1 cellular context compared by ENCODE assay signal in the genomic region with DNA sequence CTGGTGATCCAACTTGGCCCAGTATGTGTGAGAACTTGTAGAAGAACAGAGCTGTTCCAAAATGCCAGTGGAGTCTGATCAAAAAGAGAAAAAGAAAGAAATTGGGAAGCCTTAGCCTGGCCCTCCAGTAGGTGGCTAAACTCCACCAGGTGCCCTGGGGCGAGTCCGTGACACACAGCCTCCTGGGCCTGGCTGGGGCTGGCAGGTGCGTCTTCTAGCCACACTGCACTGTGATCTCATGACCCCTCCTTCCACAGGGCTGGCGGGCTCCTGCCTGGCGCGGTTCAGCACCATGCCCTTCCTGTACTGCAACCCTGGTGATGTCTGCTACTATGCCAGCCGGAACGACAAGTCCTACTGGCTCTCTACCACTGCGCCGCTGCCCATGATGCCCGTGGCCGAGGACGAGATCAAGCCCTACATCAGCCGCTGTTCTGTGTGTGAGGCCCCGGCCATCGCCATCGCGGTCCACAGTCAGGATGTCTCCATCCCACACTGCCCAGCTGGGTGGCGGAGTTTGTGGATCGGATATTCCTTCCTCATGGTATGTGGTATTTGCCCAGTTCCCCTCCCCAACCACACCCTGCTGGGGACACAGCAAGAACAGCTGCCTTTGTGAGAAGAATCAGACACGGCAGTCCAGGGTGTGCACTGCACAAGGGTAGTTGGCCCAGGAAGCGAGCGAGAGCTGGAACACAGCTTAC.
TF ChIP-seq lines count a peak whose summit lies in the region.

No MANE protein-coding gene starts in this region.

TF ChIP-seq in GM23338, 12 proteins besides CTCF, POLR2A, EP300 and RAD21 (continued from another document):
- TF ChIP-seq, protein P1, sequence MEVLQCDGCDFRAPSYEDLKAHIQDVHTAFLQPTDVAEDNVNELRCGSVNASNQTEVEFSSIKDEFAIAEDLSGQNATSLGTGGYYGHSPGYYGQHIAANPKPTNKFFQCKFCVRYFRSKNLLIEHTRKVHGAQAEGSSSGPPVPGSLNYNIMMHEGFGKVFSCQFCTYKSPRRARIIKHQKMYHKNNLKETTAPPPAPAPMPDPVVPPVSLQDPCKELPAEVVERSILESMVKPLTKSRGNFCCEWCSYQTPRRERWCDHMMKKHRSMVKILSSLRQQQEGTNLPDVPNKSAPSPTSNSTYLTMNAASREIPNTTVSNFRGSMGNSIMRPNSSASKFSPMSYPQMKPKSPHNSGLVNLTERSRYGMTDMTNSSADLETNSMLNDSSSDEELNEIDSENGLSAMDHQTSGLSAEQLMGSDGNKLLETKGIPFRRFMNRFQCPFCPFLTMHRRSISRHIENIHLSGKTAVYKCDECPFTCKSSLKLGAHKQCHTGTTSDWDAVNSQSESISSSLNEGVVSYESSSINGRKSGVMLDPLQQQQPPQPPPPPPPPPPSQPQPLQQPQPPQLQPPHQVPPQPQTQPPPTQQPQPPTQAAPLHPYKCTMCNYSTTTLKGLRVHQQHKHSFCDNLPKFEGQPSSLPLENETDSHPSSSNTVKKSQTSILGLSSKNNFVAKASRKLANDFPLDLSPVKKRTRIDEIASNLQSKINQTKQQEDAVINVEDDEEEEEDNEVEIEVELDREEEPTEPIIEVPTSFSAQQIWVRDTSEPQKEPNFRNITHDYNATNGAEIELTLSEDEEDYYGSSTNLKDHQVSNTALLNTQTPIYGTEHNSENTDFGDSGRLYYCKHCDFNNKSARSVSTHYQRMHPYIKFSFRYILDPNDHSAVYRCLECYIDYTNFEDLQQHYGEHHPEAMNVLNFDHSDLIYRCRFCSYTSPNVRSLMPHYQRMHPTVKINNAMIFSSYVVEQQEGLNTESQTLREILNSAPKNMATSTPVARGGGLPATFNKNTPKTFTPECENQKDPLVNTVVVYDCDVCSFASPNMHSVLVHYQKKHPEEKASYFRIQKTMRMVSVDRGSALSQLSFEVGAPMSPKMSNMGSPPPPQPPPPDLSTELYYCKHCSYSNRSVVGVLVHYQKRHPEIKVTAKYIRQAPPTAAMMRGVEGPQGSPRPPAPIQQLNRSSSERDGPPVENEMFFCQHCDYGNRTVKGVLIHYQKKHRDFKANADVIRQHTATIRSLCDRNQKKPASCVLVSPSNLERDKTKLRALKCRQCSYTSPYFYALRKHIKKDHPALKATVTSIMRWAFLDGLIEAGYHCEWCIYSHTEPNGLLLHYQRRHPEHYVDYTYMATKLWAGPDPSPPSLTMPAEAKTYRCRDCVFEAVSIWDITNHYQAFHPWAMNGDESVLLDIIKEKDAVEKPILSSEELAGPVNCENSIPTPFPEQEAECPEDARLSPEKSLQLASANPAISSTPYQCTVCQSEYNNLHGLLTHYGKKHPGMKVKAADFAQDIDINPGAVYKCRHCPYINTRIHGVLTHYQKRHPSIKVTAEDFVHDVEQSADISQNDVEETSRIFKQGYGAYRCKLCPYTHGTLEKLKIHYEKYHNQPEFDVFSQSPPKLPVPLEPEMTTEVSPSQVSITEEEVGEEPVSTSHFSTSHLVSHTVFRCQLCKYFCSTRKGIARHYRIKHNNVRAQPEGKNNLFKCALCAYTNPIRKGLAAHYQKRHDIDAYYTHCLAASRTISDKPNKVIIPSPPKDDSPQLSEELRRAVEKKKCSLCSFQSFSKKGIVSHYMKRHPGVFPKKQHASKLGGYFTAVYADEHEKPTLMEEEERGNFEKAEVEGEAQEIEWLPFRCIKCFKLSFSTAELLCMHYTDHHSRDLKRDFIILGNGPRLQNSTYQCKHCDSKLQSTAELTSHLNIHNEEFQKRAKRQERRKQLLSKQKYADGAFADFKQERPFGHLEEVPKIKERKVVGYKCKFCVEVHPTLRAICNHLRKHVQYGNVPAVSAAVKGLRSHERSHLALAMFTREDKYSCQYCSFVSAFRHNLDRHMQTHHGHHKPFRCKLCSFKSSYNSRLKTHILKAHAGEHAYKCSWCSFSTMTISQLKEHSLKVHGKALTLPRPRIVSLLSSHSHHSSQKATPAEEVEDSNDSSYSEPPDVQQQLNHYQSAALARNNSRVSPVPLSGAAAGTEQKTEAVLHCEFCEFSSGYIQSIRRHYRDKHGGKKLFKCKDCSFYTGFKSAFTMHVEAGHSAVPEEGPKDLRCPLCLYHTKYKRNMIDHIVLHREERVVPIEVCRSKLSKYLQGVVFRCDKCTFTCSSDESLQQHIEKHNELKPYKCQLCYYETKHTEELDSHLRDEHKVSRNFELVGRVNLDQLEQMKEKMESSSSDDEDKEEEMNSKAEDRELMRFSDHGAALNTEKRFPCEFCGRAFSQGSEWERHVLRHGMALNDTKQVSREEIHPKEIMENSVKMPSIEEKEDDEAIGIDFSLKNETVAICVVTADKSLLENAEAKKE (CRISPR knock-in tag; IDR thresholded peaks at IDR 0.05): no peak
- TF ChIP-seq CREB1 (CRISPR knock-in tag; IDR thresholded peaks at IDR 0.05; ENCODE audit: low read depth) (no peak), ZNF114 (CRISPR knock-in tag; IDR thresholded peaks at IDR 0.05) (no peak), JUNB (IDR thresholded peaks at IDR 0.05; ENCODE audit: unreplicated experiment) (no peak)
- TF ChIP-seq, protein P2, sequence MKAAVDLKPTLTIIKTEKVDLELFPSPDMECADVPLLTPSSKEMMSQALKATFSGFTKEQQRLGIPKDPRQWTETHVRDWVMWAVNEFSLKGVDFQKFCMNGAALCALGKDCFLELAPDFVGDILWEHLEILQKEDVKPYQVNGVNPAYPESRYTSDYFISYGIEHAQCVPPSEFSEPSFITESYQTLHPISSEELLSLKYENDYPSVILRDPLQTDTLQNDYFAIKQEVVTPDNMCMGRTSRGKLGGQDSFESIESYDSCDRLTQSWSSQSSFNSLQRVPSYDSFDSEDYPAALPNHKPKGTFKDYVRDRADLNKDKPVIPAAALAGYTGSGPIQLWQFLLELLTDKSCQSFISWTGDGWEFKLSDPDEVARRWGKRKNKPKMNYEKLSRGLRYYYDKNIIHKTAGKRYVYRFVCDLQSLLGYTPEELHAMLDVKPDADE (IDR thresholded peaks at IDR 0.05): no peak
- TF ChIP-seq, protein P3, sequence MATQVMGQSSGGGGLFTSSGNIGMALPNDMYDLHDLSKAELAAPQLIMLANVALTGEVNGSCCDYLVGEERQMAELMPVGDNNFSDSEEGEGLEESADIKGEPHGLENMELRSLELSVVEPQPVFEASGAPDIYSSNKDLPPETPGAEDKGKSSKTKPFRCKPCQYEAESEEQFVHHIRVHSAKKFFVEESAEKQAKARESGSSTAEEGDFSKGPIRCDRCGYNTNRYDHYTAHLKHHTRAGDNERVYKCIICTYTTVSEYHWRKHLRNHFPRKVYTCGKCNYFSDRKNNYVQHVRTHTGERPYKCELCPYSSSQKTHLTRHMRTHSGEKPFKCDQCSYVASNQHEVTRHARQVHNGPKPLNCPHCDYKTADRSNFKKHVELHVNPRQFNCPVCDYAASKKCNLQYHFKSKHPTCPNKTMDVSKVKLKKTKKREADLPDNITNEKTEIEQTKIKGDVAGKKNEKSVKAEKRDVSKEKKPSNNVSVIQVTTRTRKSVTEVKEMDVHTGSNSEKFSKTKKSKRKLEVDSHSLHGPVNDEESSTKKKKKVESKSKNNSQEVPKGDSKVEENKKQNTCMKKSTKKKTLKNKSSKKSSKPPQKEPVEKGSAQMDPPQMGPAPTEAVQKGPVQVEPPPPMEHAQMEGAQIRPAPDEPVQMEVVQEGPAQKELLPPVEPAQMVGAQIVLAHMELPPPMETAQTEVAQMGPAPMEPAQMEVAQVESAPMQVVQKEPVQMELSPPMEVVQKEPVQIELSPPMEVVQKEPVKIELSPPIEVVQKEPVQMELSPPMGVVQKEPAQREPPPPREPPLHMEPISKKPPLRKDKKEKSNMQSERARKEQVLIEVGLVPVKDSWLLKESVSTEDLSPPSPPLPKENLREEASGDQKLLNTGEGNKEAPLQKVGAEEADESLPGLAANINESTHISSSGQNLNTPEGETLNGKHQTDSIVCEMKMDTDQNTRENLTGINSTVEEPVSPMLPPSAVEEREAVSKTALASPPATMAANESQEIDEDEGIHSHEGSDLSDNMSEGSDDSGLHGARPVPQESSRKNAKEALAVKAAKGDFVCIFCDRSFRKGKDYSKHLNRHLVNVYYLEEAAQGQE (IDR thresholded peaks at IDR 0.05; ENCODE audit: unreplicated experiment): no peak
TF ChIP-seq in GM23338: peak in this region for 0.
